ENCODE assay signal across 8 cellular contexts in the genomic region with DNA sequence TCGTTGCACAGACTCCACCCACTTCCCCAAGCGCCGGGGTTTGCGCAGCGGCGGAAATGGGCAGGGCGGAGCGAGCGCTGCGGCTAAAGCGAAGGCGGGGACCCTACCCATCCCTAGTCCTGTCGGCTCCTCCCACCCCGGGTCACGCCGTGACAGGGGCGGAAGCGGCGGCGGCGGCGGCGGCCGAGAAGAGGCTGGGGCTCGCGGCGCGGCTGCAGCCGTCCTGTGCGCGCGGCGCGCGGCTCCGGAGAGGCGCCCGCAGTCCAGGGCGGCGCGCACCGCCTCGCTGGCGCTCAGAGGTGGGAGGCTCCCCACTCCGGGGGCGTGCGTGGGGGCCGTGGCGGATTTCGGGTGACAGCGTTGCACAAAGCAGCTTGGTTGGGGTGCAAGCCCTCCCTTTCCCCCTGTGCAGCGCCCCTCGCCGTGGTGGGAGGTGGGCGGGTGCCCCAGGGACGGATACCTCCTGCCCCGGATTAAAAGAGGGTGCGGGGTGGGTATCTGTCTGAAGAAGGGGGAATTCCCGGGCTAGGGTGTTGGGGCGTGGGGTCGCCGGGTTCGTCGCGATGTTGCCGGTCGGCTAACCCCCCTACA. TPM values are rescaled to one million over a fixed set of nuclear protein-coding genes. Genes with fewer than 3 reads are reported as not detected.
DNase-seq lines count a peak whose midpoint lies in the region; ATAC-seq and TF ChIP-seq lines count a peak whose summit lies in the region.

A gene with protein sequence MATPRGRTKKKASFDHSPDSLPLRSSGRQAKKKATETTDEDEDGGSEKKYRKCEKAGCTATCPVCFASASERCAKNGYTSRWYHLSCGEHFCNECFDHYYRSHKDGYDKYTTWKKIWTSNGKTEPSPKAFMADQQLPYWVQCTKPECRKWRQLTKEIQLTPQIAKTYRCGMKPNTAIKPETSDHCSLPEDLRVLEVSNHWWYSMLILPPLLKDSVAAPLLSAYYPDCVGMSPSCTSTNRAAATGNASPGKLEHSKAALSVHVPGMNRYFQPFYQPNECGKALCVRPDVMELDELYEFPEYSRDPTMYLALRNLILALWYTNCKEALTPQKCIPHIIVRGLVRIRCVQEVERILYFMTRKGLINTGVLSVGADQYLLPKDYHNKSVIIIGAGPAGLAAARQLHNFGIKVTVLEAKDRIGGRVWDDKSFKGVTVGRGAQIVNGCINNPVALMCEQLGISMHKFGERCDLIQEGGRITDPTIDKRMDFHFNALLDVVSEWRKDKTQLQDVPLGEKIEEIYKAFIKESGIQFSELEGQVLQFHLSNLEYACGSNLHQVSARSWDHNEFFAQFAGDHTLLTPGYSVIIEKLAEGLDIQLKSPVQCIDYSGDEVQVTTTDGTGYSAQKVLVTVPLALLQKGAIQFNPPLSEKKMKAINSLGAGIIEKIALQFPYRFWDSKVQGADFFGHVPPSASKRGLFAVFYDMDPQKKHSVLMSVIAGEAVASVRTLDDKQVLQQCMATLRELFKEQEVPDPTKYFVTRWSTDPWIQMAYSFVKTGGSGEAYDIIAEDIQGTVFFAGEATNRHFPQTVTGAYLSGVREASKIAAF (plus strand): TSS at position 150 of the 591 bp plus-strand sequence. CDS start 4,474 bp downstream, outside the sequence.

- H3K9me3 ChIP-seq in effector memory CD4-positive, alpha-beta T cell (ENCODE audit: control insufficient read depth, low read length), result no peaks in the 10 kb centered on the region

- POLR2A ChIA-PET in activated CD4-positive, alpha-beta memory T cell treated with anti-CD3 and anti-CD28 coated beads, Interleukin-2, amount 10 ng/mL, durations not matched to agents 7 days and 5 days (lab: Charles Lee), result interaction anchor here (0.9 to 1.8 kb wide), 8 partner anchors 9 to 555 kb away, joined by 3 to 7 read pairs (median 4); a partner anchor contains a TSS

- peaks cover 33% of the 10 kb centered on the region for H3K4me1 Mint-ChIP-seq in activated CD4-positive, alpha-beta memory T cell treated with anti-CD3 and anti-CD28 coated beads, Interleukin-2, amount 10 ng/mL, durations not matched to agents 7 days and 5 days

- peak within 1 kb of the TSS; percentile 86 for H3K27ac ChIP-seq in C4-2B
- H3K27ac ChIP-seq in effector memory CD4-positive, alpha-beta T cell (ENCODE audit: insufficient read depth, low read length, poor library complexity, severe bottlenecking), result peak within 1 kb of the TSS; percentile 84

- H3K27me3 ChIP-seq in effector memory CD4-positive, alpha-beta T cell (replicated peaks; ENCODE audit: control insufficient read depth, insufficient read depth, low read length, poor library complexity, severe bottlenecking), result no peaks in the 10 kb centered on the region

- peaks cover 6% of the 10 kb centered on the region for H3K36me3 Mint-ChIP-seq in activated CD4-positive, alpha-beta memory T cell treated with anti-CD3 and anti-CD28 coated beads, Interleukin-2, amount 10 ng/mL, durations not matched to agents 7 days and 5 days (ENCODE audit: low read depth)

- H3K27me3 Mint-ChIP-seq in activated CD4-positive, alpha-beta memory T cell treated with anti-CD3 and anti-CD28 coated beads, Interleukin-2, amount 10 ng/mL, durations not matched to agents 7 days and 5 days, result no peaks in the 10 kb centered on the region

- DNase-seq in GM19240 (ENCODE audit: insufficient read length, low spot score) (peak; percentile 92), NCI-H69 (lab: John Stamatoyannopoulos, UW) (peak; percentile 99), medulla oblongata (ENCODE audit: extremely low spot score) (peak; percentile 99)
- DNase-seq in activated CD4-positive, alpha-beta memory T cell treated with anti-CD3 and anti-CD28 coated beads, Interleukin-2, amount 10 ng/mL, durations not matched to agents 7 days and 5 days, result peak; percentile 99
- peak; percentile 98 to 99 (median 99) for DNase-seq in effector memory CD4-positive, alpha-beta T cell
- DNase-seq in stimulated activated CD4-positive, alpha-beta T cell treated with anti-CD3 and anti-CD28 coated beads, TNF-alpha, amount 100 ng/mL, for 48 hours (ENCODE audit: low read depth in 3 of 3), result peak; percentile 94 to 98 (median 95)

- peaks cover 4% of the 10 kb centered on the region for H3K4me1 ChIP-seq in effector memory CD4-positive, alpha-beta T cell (ENCODE audit: control insufficient read depth, insufficient read depth, low read length, poor library complexity, severe bottlenecking)

- peak; percentile 85 for ATAC-seq in HG03457 (IDR thresholded peaks at IDR 0.05; ENCODE audit: unreplicated experiment)

- H3K27ac Mint-ChIP-seq in activated CD4-positive, alpha-beta memory T cell treated with anti-CD3 and anti-CD28 coated beads, Interleukin-2, amount 10 ng/mL, durations not matched to agents 7 days and 5 days, result peak within 1 kb of the TSS; percentile 90

- H3K4me3 Mint-ChIP-seq in activated CD4-positive, alpha-beta memory T cell treated with anti-CD3 and anti-CD28 coated beads, Interleukin-2, amount 10 ng/mL, durations not matched to agents 7 days and 5 days, result peak within 1 kb of the TSS; percentile 99

- H3K4me3 ChIP-seq in effector memory CD4-positive, alpha-beta T cell (ENCODE audit: insufficient read depth, low read depth, low read length, poor library complexity, severe bottlenecking), result peak within 1 kb of the TSS; percentile 95

- CTCF ChIA-PET in activated CD4-positive, alpha-beta memory T cell treated with anti-CD3 and anti-CD28 coated beads, Interleukin-2, amount 10 ng/mL, durations not matched to agents 7 days and 5 days (lab: Charles Lee), result interaction anchor here (2.5 kb wide), 1 partner anchor 33 kb away, joined by 8 read pairs; a partner anchor contains a TSS

- TF ChIP-seq CTCF in C4-2B (conservative IDR thresholded peaks at IDR 0.05), result no peak

- H3K9me3 Mint-ChIP-seq in activated CD4-positive, alpha-beta memory T cell treated with anti-CD3 and anti-CD28 coated beads, Interleukin-2, amount 10 ng/mL, durations not matched to agents 7 days and 5 days, result no peaks in the 10 kb centered on the region

- no peaks in the 10 kb centered on the region for H3K36me3 ChIP-seq in effector memory CD4-positive, alpha-beta T cell (ENCODE audit: control insufficient read depth, insufficient read depth, low read length)

RNA-seq across cellular contexts. Expression of the gene that starts here (rescaled TPM):
- total RNA-seq in activated CD4-positive, alpha-beta memory T cell treated with anti-CD3 and anti-CD28 coated beads, Interleukin-2, amount 10 ng/mL, durations not matched to agents 7 days and 5 days, result 10 to 100 TPM in 1 of 2 experiments, 1 to 10 TPM in 1; 9.1 to 10.8 TPM

Comparison
In these comparisons a context has a peak if more than half of its experiments do, and no peak if none do; other contexts are left out.
1. Peak in every context shown above with its lines: DNase-seq, ATAC-seq, H3K4me3 ChIP-seq and H3K27ac ChIP-seq.